Comparison of ENCODE assay signal across 1 cellular context in genomic region chr12:4154672-4155225, GRCh38.
TF ChIP-seq lines count a peak whose summit lies in the region.

No MANE protein-coding gene starts in this region.

TF ChIP-seq in SK-N-SH treated with all-trans-retinoic acid at 6 μM for 48 hours, 23 proteins besides CTCF, POLR2A, EP300 and RAD21 (continued from another document):
- TF ChIP-seq TOX (CRISPR knock-in tag; IDR thresholded peaks at IDR 0.05; ENCODE audit: borderline replicate concordance) (no peak), PPARA (CRISPR knock-in tag; IDR thresholded peaks at IDR 0.05; ENCODE audit: borderline replicate concordance) (no peak), CSDC2 (CRISPR knock-in tag; IDR thresholded peaks at IDR 0.05) (no peak), ZNF8 (CRISPR knock-in tag; IDR thresholded peaks at IDR 0.05) (no peak), BACH2 (CRISPR knock-in tag; IDR thresholded peaks at IDR 0.05; ENCODE audit: borderline replicate concordance) (no peak), ZNF70 (CRISPR knock-in tag; IDR thresholded peaks at IDR 0.05) (no peak), TSHZ2 (CRISPR knock-in tag; IDR thresholded peaks at IDR 0.05) (no peak)
